22 cellular contexts compared by ENCODE assay signal in genomic region chr3:127568604-127569003, GRCh38.
"Had no signal": no experiment of that assay in that cellular context is flagged by ENCODE, and none has a peak within 500 bp of the region (broad histone marks: within the 10 kb centered on the region; RNA-seq: fewer than 3 reads in every experiment).

No MANE protein-coding gene starts in this region.

- H3K4me3 Mint-ChIP-seq: activated naive CD8-positive, alpha-beta T cell; activated T-cell treated with anti-CD3 and anti-CD28 coated beads, Interleukin-2, amount 50 U/mL, for 4 hours; central memory CD8-positive, alpha-beta T cell; naive B cell; stimulated activated effector memory CD8-positive, alpha-beta T cell treated with anti-CD3 and anti-CD28 coated beads, Interleukin-12 subunit alpha, Interleukin-12 subunit beta, amount 100 ng/mL, for 72 hours; WTC11 had no signal

- H3K4me1 ChIP-seq: foreskin keratinocyte, lower lobe of right lung, transverse colon, uterus had no signal

- H3K36me3 ChIP-seq: uterus had no signal

- H3K27ac ChIP-seq: foreskin keratinocyte, lower lobe of right lung, transverse colon, uterus had no signal

- H3K27me3 ChIP-seq: uterus had no signal

- H3K4me1 Mint-ChIP-seq: central memory CD8-positive, alpha-beta T cell; stimulated activated effector memory CD8-positive, alpha-beta T cell treated with anti-CD3 and anti-CD28 coated beads, Interleukin-12 subunit alpha, Interleukin-12 subunit beta, amount 100 ng/mL, for 72 hours; WTC11 had no signal

- H3K9me3 ChIP-seq: lower lobe of right lung, transverse colon, uterus had no signal

- DNase-seq: activated CD4-positive, alpha-beta T cell treated with anti-CD3 and anti-CD28 coated beads, Interleukin-2, amount 50 U/mL, for 4 hours; activated CD8-positive, alpha-beta memory T cell treated with anti-CD3 and anti-CD28 coated beads for 24 hours; activated CD8-positive, alpha-beta memory T cell treated with anti-CD3 and anti-CD28 coated beads, Interleukin-2, amount 50 U/mL, for 4 hours; activated naive CD4-positive, alpha-beta T cell; activated T-cell treated with anti-CD3 and anti-CD28 coated beads, Interleukin-2, amount 50 U/mL, for 4 hours; effector memory CD4-positive, alpha-beta T cell; foreskin keratinocyte; kidney; lower lobe of right lung; mesendoderm; naive B cell; small intestine; stimulated activated CD4-positive, alpha-beta T cell treated with anti-CD3 and anti-CD28 coated beads, Interleukin-2, amount 100 ng/mL, for 24 hours; transverse colon; uterus had no signal

- H3K27ac Mint-ChIP-seq: activated naive CD8-positive, alpha-beta T cell; activated T-helper 2 cell treated with anti-CD3 and anti-CD28 coated beads, Interferon-gamma antibody, Interleukin-2, Interleukin-4, amounts not matched to agents 10 μg/mL and 5 μg/mL and 100 μg/mL, durations not matched to agents 14 hours and 24 hours and 36 hours; naive B cell; stimulated activated effector memory CD8-positive, alpha-beta T cell treated with anti-CD3 and anti-CD28 coated beads, Interleukin-12 subunit alpha, Interleukin-12 subunit beta, amount 100 ng/mL, for 72 hours; WTC11 had no signal

- H3K4me3 ChIP-seq: lower lobe of right lung, transverse colon, uterus had no signal

- H3K9me3 Mint-ChIP-seq: activated T-cell treated with anti-CD3 and anti-CD28 coated beads, Interleukin-2, amount 50 U/mL, for 4 hours; activated T-helper 2 cell treated with anti-CD3 and anti-CD28 coated beads, Interferon-gamma antibody, Interleukin-2, Interleukin-4, amounts not matched to agents 10 μg/mL and 5 μg/mL and 100 μg/mL, durations not matched to agents 14 hours and 24 hours and 36 hours; central memory CD8-positive, alpha-beta T cell; stimulated activated effector memory CD8-positive, alpha-beta T cell treated with anti-CD3 and anti-CD28 coated beads, Interleukin-12 subunit alpha, Interleukin-12 subunit beta, amount 100 ng/mL, for 72 hours had no signal

- ATAC-seq: activated T-cell treated with anti-CD3 and anti-CD28 coated beads, Interleukin-2, amount 50 U/mL, for 4 hours; foreskin keratinocyte; left lobe of liver; lower lobe of right lung; sciatic nerve; stimulated activated effector memory CD8-positive, alpha-beta T cell treated with anti-CD3 and anti-CD28 coated beads, Interleukin-12 subunit alpha, Interleukin-12 subunit beta, amount 100 ng/mL, for 72 hours; WTC11 had no signal
